ENCODE assay signal across 8 cellular contexts in genomic region chr10:79102056-79102874, GRCh38. TPM values are rescaled to one million over a fixed set of nuclear protein-coding genes. Genes with fewer than 3 reads are reported as not detected.
DNase-seq lines count a peak whose midpoint lies in the region; ATAC-seq and TF ChIP-seq lines count a peak whose summit lies in the region.

No MANE protein-coding gene starts in this region.

- H3K27me3 ChIP-seq in HAP-1 (ENCODE audit: low read depth): no peaks in the 10 kb centered on the region
- H3K27me3 ChIP-seq in right atrium auricular region: no peaks in the 10 kb centered on the region
- H3K27me3 ChIP-seq in sigmoid colon: no peaks in the 10 kb centered on the region

- peak overlapping the region; percentile 86 to 91 for H3K27ac ChIP-seq in right atrium auricular region
- H3K27ac ChIP-seq in sigmoid colon: peak overlapping the region; percentile 79 to 94 (median 84)

- no peak for TF ChIP-seq EP300 in sigmoid colon (IDR thresholded peaks at IDR 0.05)

- H3K4me1 ChIP-seq in HAP-1 (peaks cover 10% of the 10 kb centered on the region), right atrium auricular region (peaks cover 3 to 100% of the 10 kb centered on the region in 2 donors), sigmoid colon (peaks cover 0 to 100% (median 96%) of the 10 kb centered on the region in 4 donors)

- no peak for ATAC-seq in HG03439 (IDR thresholded peaks at IDR 0.05; ENCODE audit: unreplicated experiment)
- no peak for ATAC-seq in activated naive CD4-positive, alpha-beta T cell treated with anti-CD3 and anti-CD28 coated beads, Interleukin-2, amount 50 U/mL, for 72 hours

- in situ Hi-C loops in HAP-1 (cut with MboI; ENCODE audit: low sequenced_read_pairs): no loop called here

- TF ChIP-seq CTCF in WI38 (IDR thresholded peaks at IDR 0.05; ENCODE audit: low read depth, low read length): no peak
- TF ChIP-seq CTCF in right atrium auricular region (IDR thresholded peaks at IDR 0.05): no peak
- TF ChIP-seq CTCF in sigmoid colon (IDR thresholded peaks at IDR 0.05): no peak

- no peaks in the 10 kb centered on the region for H3K36me3 ChIP-seq in HAP-1 (replicated peaks)
- H3K36me3 ChIP-seq in right atrium auricular region: no peaks in the 10 kb centered on the region
- no peaks in the 10 kb centered on the region for H3K36me3 ChIP-seq in sigmoid colon

- 28 to 39% methylated on average over 16 of the region's 16 CpGs for WGBS in sigmoid colon, 2 donors

- H3K9me3 ChIP-seq in HAP-1 (no peaks in the 10 kb centered on the region), right atrium auricular region (no peaks in the 10 kb centered on the region), sigmoid colon (no peaks in the 10 kb centered on the region)

- intact Hi-C loops in sigmoid colon (cut with DNase I): no loop called here

- H3K9me3 Mint-ChIP-seq in activated naive CD4-positive, alpha-beta T cell treated with anti-CD3 and anti-CD28 coated beads, Interleukin-2, amount 50 U/mL, for 72 hours: no peaks in the 10 kb centered on the region

- H3K4me3 ChIP-seq in HAP-1 (no peak overlapping the region), WI38 (ENCODE audit: low read depth, low read length) (0 out of 2 replicates have a peak overlapping the region, but pooled peaks have one; percentile 6), right atrium auricular region (no peak overlapping the region), sigmoid colon (peak overlapping the region in 1 of 4 donors; percentile 2)

- no peak for TF ChIP-seq POLR2A in sigmoid colon (IDR thresholded peaks at IDR 0.05)

- H3K27ac Mint-ChIP-seq in activated naive CD4-positive, alpha-beta T cell treated with anti-CD3 and anti-CD28 coated beads, Interleukin-2, amount 50 U/mL, for 72 hours: no peak overlapping the region

- DNase-seq in HAP-1 (ENCODE audit: low spot score in 2 of 2) (peak; percentile 3 to 62), right atrium auricular region (ENCODE audit: low spot score) (peak; percentile 72), sigmoid colon (peak; percentile 93), HCEC 1CT (no peak)
- DNase-seq in activated naive CD4-positive, alpha-beta T cell treated with anti-CD3 and anti-CD28 coated beads, Interleukin-2, amount 50 U/mL, for 72 hours (ENCODE audit: low spot score in 2 of 2): no peak
- DNase-seq in activated CD4-positive, alpha-beta T cell treated with anti-CD3 and anti-CD28 coated beads for 4 hours: no peak

- no peaks in the 10 kb centered on the region for H3K36me3 Mint-ChIP-seq in activated naive CD4-positive, alpha-beta T cell treated with anti-CD3 and anti-CD28 coated beads, Interleukin-2, amount 50 U/mL, for 72 hours

RNA-seq across cellular contexts. Expression of gene ZMIZ1, which starts 33.5 kb away (rescaled TPM):
- total RNA-seq in right atrium auricular region (10 to 100 TPM; 59.3 to 71.0 TPM), sigmoid colon (10 to 100 TPM; 26.5 to 49.3 (median 37.5) TPM)
- 10 to 100 TPM; 17.4 to 31.5 (median 25.4) TPM for polyA plus RNA-seq in sigmoid colon
- 10 to 100 TPM; 16.1 to 42.7 TPM for total RNA-seq in activated naive CD4-positive, alpha-beta T cell treated with anti-CD3 and anti-CD28 coated beads, Interleukin-2, amount 50 U/mL, for 72 hours

Comparison
In these comparisons a context has a peak if more than half of its experiments do, and no peak if none do; other contexts are left out.
1. DNase-seq: peak in HAP-1 (2 of 2), right atrium auricular region (single experiment) and sigmoid colon (single experiment); none in activated naive CD4-positive, alpha-beta T cell treated with anti-CD3 and anti-CD28 coated beads, Interleukin-2, amount 50 U/mL, for 72 hours (0 of 2), HCEC 1CT (single experiment) and activated CD4-positive, alpha-beta T cell treated with anti-CD3 and anti-CD28 coated beads for 4 hours (0 of 2).